Comparison of ENCODE assay signal across 12 cellular contexts in the genomic region with DNA sequence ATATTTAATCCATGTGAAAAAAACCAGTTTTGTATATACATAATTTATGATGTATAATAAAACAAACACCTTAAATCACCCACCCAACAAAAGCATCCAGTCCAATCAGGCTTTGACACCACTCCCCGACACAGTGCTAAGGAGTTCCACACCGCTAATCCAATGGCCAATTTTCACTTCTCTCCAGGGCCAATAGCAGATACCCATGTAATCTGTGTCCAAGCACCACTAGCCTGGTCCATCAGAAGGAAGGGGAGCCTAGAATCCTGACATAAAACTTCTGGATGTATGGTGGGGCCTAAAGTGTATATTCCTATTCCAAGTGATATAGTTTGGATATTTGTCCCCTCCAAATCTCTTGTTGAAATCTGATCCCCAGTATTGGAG. TPM values are rescaled to one million over a fixed set of nuclear protein-coding genes. Genes with fewer than 3 reads are reported as not detected.
DNase-seq lines count a peak whose midpoint lies in the region; ATAC-seq and TF ChIP-seq lines count a peak whose summit lies in the region.
"Had no signal": no experiment of that assay in that cellular context is flagged by ENCODE, and none has a peak within 500 bp of the region (broad histone marks: within the 10 kb centered on the region; RNA-seq: fewer than 3 reads in every experiment).

No MANE protein-coding gene starts in this region.

- no peaks in the 10 kb centered on the region for H3K27me3 ChIP-seq in gastrocnemius medialis

- no peaks in the 10 kb centered on the region for H3K36me3 Mint-ChIP-seq in T-helper 2 cell treated with Interferon-gamma antibody and Interleukin-4, amounts not matched to agents 5 μg/mL and 100 μg/mL, for 36 hours (ENCODE audit: low read depth)

- intact Hi-C loops in gastrocnemius medialis (cut with DNase I; ENCODE audit: low total_unique reads), result loop anchor here (5.0 kb wide), 1 partner anchor 91 kb away; no protein-coding TSS in a partner anchor

- no peak for DNase-seq in gastrocnemius medialis
- no peak for DNase-seq in activated effector memory CD4-positive, alpha-beta T cell treated with Interleukin-2 at 50 U/mL for 16 hours
- no peak for DNase-seq in T-helper 2 cell treated with Interferon-gamma antibody and Interleukin-4, amounts not matched to agents 5 μg/mL and 100 μg/mL, for 36 hours (ENCODE audit: low spot score)
- DNase-seq: aorta, kidney, NCI-H1417, NCI-H82 had no signal

- ATAC-seq in GM19043 (IDR thresholded peaks at IDR 0.05; ENCODE audit: low read depth, unreplicated experiment) (peak; percentile 40), GM21825 (IDR thresholded peaks at IDR 0.05; ENCODE audit: unreplicated experiment) (peak; percentile 46), HG03175 (IDR thresholded peaks at IDR 0.05; ENCODE audit: unreplicated experiment) (peak; percentile 49), gastrocnemius medialis (no peak), GM19324 (IDR thresholded peaks at IDR 0.05; ENCODE audit: low FRiP score, unreplicated experiment) (no peak)
- ATAC-seq: activated CD4-positive, CD25-positive, alpha-beta regulatory T cell treated with anti-CD3 and anti-CD28 coated beads, Interleukin-2, amount 50 U/mL, for 24 hours had no signal

- no peaks in the 10 kb centered on the region for H3K27me3 Mint-ChIP-seq in T-helper 2 cell treated with Interferon-gamma antibody and Interleukin-4, amounts not matched to agents 5 μg/mL and 100 μg/mL, for 36 hours (ENCODE audit: low read depth)

- no peak for TF ChIP-seq CTCF in gastrocnemius medialis (IDR thresholded peaks at IDR 0.05 in 4 of 5, conservative IDR thresholded peaks at IDR 0.05 in 1 of 5)

- no peak overlapping the region for H3K4me3 Mint-ChIP-seq in T-helper 2 cell treated with Interferon-gamma antibody and Interleukin-4, amounts not matched to agents 5 μg/mL and 100 μg/mL, for 36 hours

- no peak overlapping the region for H3K4me3 ChIP-seq in gastrocnemius medialis

- peak overlapping the region in 3 of 4 donors; percentile 39 to 67 (median 61) for H3K27ac ChIP-seq in gastrocnemius medialis

- H3K9me3 Mint-ChIP-seq in T-helper 2 cell treated with Interferon-gamma antibody and Interleukin-4, amounts not matched to agents 5 μg/mL and 100 μg/mL, for 36 hours, result no peaks in the 10 kb centered on the region

- no peaks in the 10 kb centered on the region for H3K9me3 ChIP-seq in gastrocnemius medialis

- H3K36me3 ChIP-seq in gastrocnemius medialis, result no peaks in the 10 kb centered on the region

- in situ Hi-C loops in gastrocnemius medialis (cut with MboI; ENCODE audit: low sequenced_read_pairs in 4 of 4), result loop anchor here in 1 of 4 donors (10.0 kb wide), 1 partner anchor 93 kb away; no protein-coding TSS in a partner anchor

- no peak overlapping the region for H3K27ac Mint-ChIP-seq in T-helper 2 cell treated with Interferon-gamma antibody and Interleukin-4, amounts not matched to agents 5 μg/mL and 100 μg/mL, for 36 hours

- peaks cover 4% of the 10 kb centered on the region for H3K4me1 Mint-ChIP-seq in T-helper 2 cell treated with Interferon-gamma antibody and Interleukin-4, amounts not matched to agents 5 μg/mL and 100 μg/mL, for 36 hours (ENCODE audit: low read depth)

- TF ChIP-seq POLR2A in gastrocnemius medialis (IDR thresholded peaks at IDR 0.05), result no peak

- H3K4me1 ChIP-seq in gastrocnemius medialis, result peaks cover 87 to 92% of the 10 kb centered on the region in 2 donors

RNA-seq across cellular contexts. Expression of a gene that starts 21.0 kb away (rescaled TPM):
- 10 to 100 TPM; 43.2 to 56.9 (median 52.0) TPM for total RNA-seq in gastrocnemius medialis

Comparison
In these comparisons a context has a peak if more than half of its experiments do, and no peak if none do; other contexts are left out.
1. ATAC-seq: peak in GM19043 (single experiment), GM21825 (single experiment) and HG03175 (single experiment); none in gastrocnemius medialis (0 of 2) and GM19324 (single experiment).